27 cellular contexts compared by ENCODE assay signal in the genomic region with DNA sequence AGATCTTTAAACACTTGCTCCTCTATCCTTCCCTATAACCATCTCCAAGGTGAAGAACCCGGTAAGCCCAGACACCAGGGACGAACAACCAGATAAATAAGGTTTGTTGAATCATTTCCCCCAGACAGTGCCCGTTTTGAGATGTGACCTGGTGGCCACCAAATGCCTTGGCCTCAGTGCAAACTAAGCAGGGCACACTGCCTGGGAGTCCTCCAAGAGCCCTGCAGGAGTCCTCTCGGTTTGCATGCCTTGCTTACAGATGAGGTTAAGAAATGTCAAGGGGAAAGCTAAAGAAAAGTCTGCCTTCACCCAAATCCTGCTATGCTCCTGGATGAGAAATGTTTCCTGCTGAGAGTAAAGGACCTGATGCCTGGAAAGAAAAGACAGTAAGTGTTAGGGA. TPM values are rescaled to one million over a fixed set of nuclear protein-coding genes. Genes with fewer than 3 reads are reported as not detected.
"Had no signal": no experiment of that assay in that cellular context is flagged by ENCODE, and none has a peak within 500 bp of the region (broad histone marks: within the 10 kb centered on the region; RNA-seq: fewer than 3 reads in every experiment).

No MANE protein-coding gene starts in this region.

- ATAC-seq: left lobe of liver; mucosa of descending colon; natural killer cell treated with Interleukin-12 subunit alpha and Interleukin-12 subunit beta and Interleukin-15 and Interleukin-18, amount 100 ng/mL, for 72 hours; pancreas; sciatic nerve; stimulated activated effector memory CD8-positive, alpha-beta T cell treated with anti-CD3 and anti-CD28 coated beads, Interleukin-12 subunit alpha, Interleukin-12 subunit beta, amount 100 ng/mL, for 72 hours had no signal

- H3K4me1 ChIP-seq: colonic mucosa, esophagus squamous epithelium, pancreas, right atrium auricular region, testis, tibial artery had no signal

- H3K27ac Mint-ChIP-seq: mesothelial cell of epicardium; natural killer cell treated with Interleukin-12 subunit alpha and Interleukin-12 subunit beta and Interleukin-15 and Interleukin-18, amount 100 ng/mL, for 72 hours; stimulated activated effector memory CD8-positive, alpha-beta T cell treated with anti-CD3 and anti-CD28 coated beads, Interleukin-12 subunit alpha, Interleukin-12 subunit beta, amount 100 ng/mL, for 72 hours; type B pancreatic cell had no signal

- H3K4me3 Mint-ChIP-seq: mesothelial cell of epicardium; naive B cell; natural killer cell treated with Interleukin-12 subunit alpha and Interleukin-12 subunit beta and Interleukin-15 and Interleukin-18, amount 100 ng/mL, for 72 hours; neural crest cell; stimulated activated effector memory CD8-positive, alpha-beta T cell treated with anti-CD3 and anti-CD28 coated beads, Interleukin-12 subunit alpha, Interleukin-12 subunit beta, amount 100 ng/mL, for 72 hours; type B pancreatic cell had no signal

- H3K36me3 ChIP-seq: colonic mucosa, esophagus squamous epithelium, neutrophil, pancreas, right atrium auricular region, tibial artery had no signal

- DNase-seq: colonic mucosa; dermis blood vessel endothelial cell; effector memory CD4-positive, alpha-beta T cell; erythroblast; esophagus squamous epithelium; foreskin melanocyte; mesenchymal stem cell; mucosa of descending colon; naive B cell; pancreas; stimulated activated CD4-positive, alpha-beta T cell treated with anti-CD3 and anti-CD28 coated beads, Interleukin-2, amount 100 ng/mL, for 24 hours; stimulated activated CD4-positive, alpha-beta T cell treated with anti-CD3 and anti-CD28 coated beads, Interleukin-4, amount 100 ng/mL, for 24 hours; stimulated activated naive CD4-positive, alpha-beta T cell treated with Interleukin-2 at 50 U/mL for 16 hours; testis; tibial artery had no signal

- H3K27ac ChIP-seq: colonic mucosa, esophagus squamous epithelium, neutrophil, pancreas, right atrium auricular region, testis, tibial artery had no signal

- H3K4me3 ChIP-seq: colonic mucosa, esophagus squamous epithelium, lung, mucosa of descending colon, pancreas, right atrium auricular region, smooth muscle cell, testis, tibial artery had no signal

- H3K36me3 Mint-ChIP-seq: mesothelial cell of epicardium; naive B cell; natural killer cell treated with Interleukin-12 subunit alpha and Interleukin-12 subunit beta and Interleukin-15 and Interleukin-18, amount 100 ng/mL, for 72 hours; stimulated activated effector memory CD8-positive, alpha-beta T cell treated with anti-CD3 and anti-CD28 coated beads, Interleukin-12 subunit alpha, Interleukin-12 subunit beta, amount 100 ng/mL, for 72 hours; type B pancreatic cell had no signal

- H3K4me1 Mint-ChIP-seq: naive B cell; stimulated activated effector memory CD8-positive, alpha-beta T cell treated with anti-CD3 and anti-CD28 coated beads, Interleukin-12 subunit alpha, Interleukin-12 subunit beta, amount 100 ng/mL, for 72 hours had no signal

- H3K9me3 ChIP-seq: colonic mucosa, esophagus squamous epithelium, mucosa of descending colon, neutrophil, pancreas, right atrium auricular region, testis, tibial artery had no signal

- H3K27me3 Mint-ChIP-seq: natural killer cell treated with Interleukin-12 subunit alpha and Interleukin-12 subunit beta and Interleukin-15 and Interleukin-18, amount 100 ng/mL, for 72 hours; type B pancreatic cell had no signal

- H3K27me3 ChIP-seq: colonic mucosa, neutrophil, pancreas, right atrium auricular region, testis had no signal

- H3K9me3 Mint-ChIP-seq: mesothelial cell of epicardium; naive B cell; natural killer cell treated with Interleukin-12 subunit alpha and Interleukin-12 subunit beta and Interleukin-15 and Interleukin-18, amount 100 ng/mL, for 72 hours; neural crest cell; stimulated activated effector memory CD8-positive, alpha-beta T cell treated with anti-CD3 and anti-CD28 coated beads, Interleukin-12 subunit alpha, Interleukin-12 subunit beta, amount 100 ng/mL, for 72 hours; type B pancreatic cell had no signal

RNA-seq across cellular contexts. Expression of a gene that starts 31.6 kb away (rescaled TPM):
- total RNA-seq: chondrocyte, esophagus squamous epithelium, right atrium auricular region, smooth muscle cell had no signal
